15 cellular contexts compared by ENCODE assay signal in the genomic region with DNA sequence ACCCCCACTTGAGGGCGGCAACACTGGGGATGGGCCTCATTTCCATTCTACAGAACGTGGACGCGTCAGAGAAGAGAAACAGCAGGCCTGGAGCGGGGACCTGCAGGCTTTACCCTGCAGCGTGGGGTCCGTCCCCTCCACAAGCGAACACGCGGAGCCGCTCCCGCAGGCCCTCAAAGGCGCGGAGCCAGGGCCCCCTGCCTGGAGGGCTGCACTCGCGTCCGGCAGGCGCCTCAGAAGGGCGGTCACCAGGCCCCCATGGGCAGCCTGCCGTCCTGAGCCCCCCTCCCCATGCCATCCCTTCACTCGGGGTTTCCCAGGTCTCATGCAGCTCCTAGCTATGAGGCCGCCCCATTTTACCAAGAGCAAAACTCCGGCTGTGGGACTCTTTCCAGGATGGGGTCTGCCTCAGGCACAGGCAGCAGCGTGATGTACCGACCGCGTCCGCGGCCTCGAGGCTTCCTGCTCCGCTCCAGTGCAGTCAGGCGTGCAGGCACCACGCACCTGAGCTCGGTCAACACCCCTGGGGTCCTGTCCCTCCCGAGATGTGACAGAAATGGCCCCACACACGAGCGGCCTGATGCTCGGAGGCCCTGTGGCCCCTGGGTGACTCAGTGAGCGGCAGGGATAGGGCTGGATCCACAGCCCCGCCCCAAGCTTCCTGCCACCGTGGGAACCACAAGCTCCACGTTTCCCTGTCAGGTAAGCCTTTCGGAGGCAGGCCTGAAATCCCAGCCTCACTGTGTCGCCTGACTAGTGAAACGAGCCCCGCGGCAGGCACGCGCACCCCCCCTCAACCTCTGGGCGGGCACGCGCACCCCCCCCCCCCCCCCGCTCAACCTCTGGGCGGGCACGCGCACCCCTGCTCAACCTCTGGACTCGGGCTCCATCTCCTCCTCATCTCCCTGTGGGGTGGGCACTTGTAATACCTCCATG. TPM values are rescaled to one million over a fixed set of nuclear protein-coding genes. Genes with fewer than 3 reads are reported as not detected.
DNase-seq lines count a peak whose midpoint lies in the region; ATAC-seq and TF ChIP-seq lines count a peak whose summit lies in the region.
"Had no signal": no experiment of that assay in that cellular context is flagged by ENCODE, and none has a peak within 500 bp of the region (broad histone marks: within the 10 kb centered on the region; RNA-seq: fewer than 3 reads in every experiment).

No MANE protein-coding gene starts in this region.

- H3K36me3 Mint-ChIP-seq in activated naive CD8-positive, alpha-beta T cell treated with anti-CD3 and anti-CD28 coated beads, Interleukin-2, amount 10 ng/mL, durations not matched to agents 7 days and 5 days: no peaks in the 10 kb centered on the region
- H3K36me3 Mint-ChIP-seq in activated naive CD8-positive, alpha-beta T cell treated with anti-CD3 and anti-CD28 coated beads for 36 hours: peaks cover 1% of the 10 kb centered on the region
- H3K36me3 Mint-ChIP-seq in stimulated activated effector memory CD8-positive, alpha-beta T cell treated with anti-CD3 and anti-CD28 coated beads, Interleukin-12 subunit alpha, Interleukin-12 subunit beta, amount 100 ng/mL, for 72 hours: peaks cover 67% of the 10 kb centered on the region
- H3K36me3 Mint-ChIP-seq: IgD-negative memory B cell had no signal

- no peaks in the 10 kb centered on the region for H3K4me1 Mint-ChIP-seq in activated naive CD8-positive, alpha-beta T cell treated with anti-CD3 and anti-CD28 coated beads, Interleukin-2, amount 10 ng/mL, durations not matched to agents 7 days and 5 days
- peaks cover 6% of the 10 kb centered on the region for H3K4me1 Mint-ChIP-seq in activated naive CD8-positive, alpha-beta T cell treated with anti-CD3 and anti-CD28 coated beads for 36 hours
- peaks cover 8% of the 10 kb centered on the region for H3K4me1 Mint-ChIP-seq in stimulated activated effector memory CD8-positive, alpha-beta T cell treated with anti-CD3 and anti-CD28 coated beads, Interleukin-12 subunit alpha, Interleukin-12 subunit beta, amount 100 ng/mL, for 72 hours

- DNase-seq in activated naive CD8-positive, alpha-beta T cell treated with anti-CD3 and anti-CD28 coated beads, Interleukin-2, amount 10 ng/mL, durations not matched to agents 7 days and 5 days: no peak
- no peak for DNase-seq in activated naive CD8-positive, alpha-beta T cell treated with anti-CD3 and anti-CD28 coated beads for 36 hours
- DNase-seq in Daoy (ENCODE audit: low read depth): peak; percentile 49
- peak; percentile 20 for DNase-seq in epithelial cell of esophagus (ENCODE audit: low read depth)
- DNase-seq in stimulated activated effector memory CD8-positive, alpha-beta T cell treated with anti-CD3 and anti-CD28 coated beads, Interleukin-12 subunit alpha, Interleukin-12 subunit beta, amount 100 ng/mL, for 72 hours (ENCODE audit: low spot score in 2 of 2): no peak
- no peak for DNase-seq in GM19240 (ENCODE audit: insufficient read length, low spot score)
- DNase-seq in NCI-H2196 treated with DMSO at 0.1 percent for 48 hours (lab: John Stamatoyannopoulos, UW; ENCODE audit: unreplicated experiment): no peak
- DNase-seq: DMS153, HCEC 1CT, NCI-H187, NCI-H2171, NCI-H446 treated with DMSO at 0.1 percent for 48 hours, SK-N-SH had no signal

- H3K9me3 Mint-ChIP-seq in activated naive CD8-positive, alpha-beta T cell treated with anti-CD3 and anti-CD28 coated beads, Interleukin-2, amount 10 ng/mL, durations not matched to agents 7 days and 5 days: no peaks in the 10 kb centered on the region
- no peaks in the 10 kb centered on the region for H3K9me3 Mint-ChIP-seq in activated naive CD8-positive, alpha-beta T cell treated with anti-CD3 and anti-CD28 coated beads for 36 hours
- no peaks in the 10 kb centered on the region for H3K9me3 Mint-ChIP-seq in stimulated activated effector memory CD8-positive, alpha-beta T cell treated with anti-CD3 and anti-CD28 coated beads, Interleukin-12 subunit alpha, Interleukin-12 subunit beta, amount 100 ng/mL, for 72 hours
- H3K9me3 Mint-ChIP-seq: IgD-negative memory B cell had no signal

- POLR2A ChIA-PET in activated naive CD8-positive, alpha-beta T cell treated with anti-CD3 and anti-CD28 coated beads, Interleukin-2, amount 10 ng/mL, durations not matched to agents 7 days and 5 days (lab: Charles Lee): interaction anchor here (1.4 kb wide), 1 partner anchor 123 kb away, joined by 3 read pairs; no protein-coding TSS in a partner anchor

- H3K4me3 Mint-ChIP-seq in activated naive CD8-positive, alpha-beta T cell treated with anti-CD3 and anti-CD28 coated beads, Interleukin-2, amount 10 ng/mL, durations not matched to agents 7 days and 5 days: no peak overlapping the region
- H3K4me3 Mint-ChIP-seq in activated naive CD8-positive, alpha-beta T cell treated with anti-CD3 and anti-CD28 coated beads for 36 hours: no peak overlapping the region
- no peak overlapping the region for H3K4me3 Mint-ChIP-seq in stimulated activated effector memory CD8-positive, alpha-beta T cell treated with anti-CD3 and anti-CD28 coated beads, Interleukin-12 subunit alpha, Interleukin-12 subunit beta, amount 100 ng/mL, for 72 hours

- H3K4me3 ChIP-seq in epithelial cell of esophagus (ENCODE audit: low read length): no peak overlapping the region

- no peaks in the 10 kb centered on the region for H3K27me3 Mint-ChIP-seq in activated naive CD8-positive, alpha-beta T cell treated with anti-CD3 and anti-CD28 coated beads, Interleukin-2, amount 10 ng/mL, durations not matched to agents 7 days and 5 days
- H3K27me3 Mint-ChIP-seq in activated naive CD8-positive, alpha-beta T cell treated with anti-CD3 and anti-CD28 coated beads for 36 hours: no peaks in the 10 kb centered on the region
- H3K27me3 Mint-ChIP-seq: IgD-negative memory B cell had no signal

- no peak for ATAC-seq in activated naive CD8-positive, alpha-beta T cell treated with anti-CD3 and anti-CD28 coated beads, Interleukin-2, amount 10 ng/mL, durations not matched to agents 7 days and 5 days (ENCODE audit: low read depth)
- no peak for ATAC-seq in stimulated activated effector memory CD8-positive, alpha-beta T cell treated with anti-CD3 and anti-CD28 coated beads, Interleukin-12 subunit alpha, Interleukin-12 subunit beta, amount 100 ng/mL, for 72 hours

- no peak for TF ChIP-seq CTCF in epithelial cell of esophagus (IDR thresholded peaks at IDR 0.05; ENCODE audit: insufficient read depth, low read depth, low read length, missing control alignments)

- peak overlapping the region; percentile 30 for H3K27ac Mint-ChIP-seq in activated naive CD8-positive, alpha-beta T cell treated with anti-CD3 and anti-CD28 coated beads, Interleukin-2, amount 10 ng/mL, durations not matched to agents 7 days and 5 days
- no peak overlapping the region for H3K27ac Mint-ChIP-seq in activated naive CD8-positive, alpha-beta T cell treated with anti-CD3 and anti-CD28 coated beads for 36 hours
- H3K27ac Mint-ChIP-seq in stimulated activated effector memory CD8-positive, alpha-beta T cell treated with anti-CD3 and anti-CD28 coated beads, Interleukin-12 subunit alpha, Interleukin-12 subunit beta, amount 100 ng/mL, for 72 hours: peak overlapping the region; percentile 45

RNA-seq across cellular contexts. Expression of gene CFAP410, which starts 5.2 kb away (rescaled TPM):
- total RNA-seq in activated naive CD8-positive, alpha-beta T cell treated with anti-CD3 and anti-CD28 coated beads, Interleukin-2, amount 10 ng/mL, durations not matched to agents 7 days and 5 days: 10 to 100 TPM; 23.7 TPM
- total RNA-seq in activated naive CD8-positive, alpha-beta T cell treated with anti-CD3 and anti-CD28 coated beads for 36 hours: 10 to 100 TPM; 14.0 to 14.8 TPM
- total RNA-seq in Daoy (2014; rRNA removed; shearing (Covaris generic)): 23.5 and 60.9 TPM in 2 replicates

RNA-seq across cellular contexts. Expression of gene TRPM2, which starts 19.5 kb away (rescaled TPM):
- total RNA-seq in activated naive CD8-positive, alpha-beta T cell treated with anti-CD3 and anti-CD28 coated beads, Interleukin-2, amount 10 ng/mL, durations not matched to agents 7 days and 5 days: 10 to 100 TPM; 29.6 to 31.1 TPM
- 1 to 10 TPM; 2.9 to 3.7 TPM for total RNA-seq in activated naive CD8-positive, alpha-beta T cell treated with anti-CD3 and anti-CD28 coated beads for 36 hours
- 4.4 and 9.1 TPM in 2 replicates for total RNA-seq in Daoy (2014; rRNA removed; shearing (Covaris generic))
- total RNA-seq: HT-29 had no signal

RNA-seq across cellular contexts. Expression of gene PFKL, which starts 34.1 kb away (rescaled TPM):
- total RNA-seq in activated naive CD8-positive, alpha-beta T cell treated with anti-CD3 and anti-CD28 coated beads, Interleukin-2, amount 10 ng/mL, durations not matched to agents 7 days and 5 days: 100 to 1,000 TPM; 183 to 193 TPM
- 100 to 1,000 TPM; 150 to 154 TPM for total RNA-seq in activated naive CD8-positive, alpha-beta T cell treated with anti-CD3 and anti-CD28 coated beads for 36 hours
- 91.8 and 92.9 TPM in 2 replicates for total RNA-seq in Daoy (2014; rRNA removed; shearing (Covaris generic))

RNA-seq across cellular contexts. Expression of gene AIRE, which starts 48.3 kb away (rescaled TPM):
- total RNA-seq in activated naive CD8-positive, alpha-beta T cell treated with anti-CD3 and anti-CD28 coated beads, Interleukin-2, amount 10 ng/mL, durations not matched to agents 7 days and 5 days: not detected
- not detected for total RNA-seq in activated naive CD8-positive, alpha-beta T cell treated with anti-CD3 and anti-CD28 coated beads for 36 hours
- total RNA-seq in Daoy (2014; rRNA removed; shearing (Covaris generic)): not detected in 2 replicates
- total RNA-seq: HT-29 had no signal

Comparison
In these comparisons a context has a peak if more than half of its experiments do, and no peak if none do; other contexts are left out.
1. DNase-seq: peak in Daoy (single experiment) and epithelial cell of esophagus (single experiment); none in activated naive CD8-positive, alpha-beta T cell treated with anti-CD3 and anti-CD28 coated beads, Interleukin-2, amount 10 ng/mL, durations not matched to agents 7 days and 5 days (single experiment), activated naive CD8-positive, alpha-beta T cell treated with anti-CD3 and anti-CD28 coated beads for 36 hours (single experiment), stimulated activated effector memory CD8-positive, alpha-beta T cell treated with anti-CD3 and anti-CD28 coated beads, Interleukin-12 subunit alpha, Interleukin-12 subunit beta, amount 100 ng/mL, for 72 hours (0 of 2), GM19240 (single experiment) and NCI-H2196 treated with DMSO at 0.1 percent for 48 hours (single experiment).